ENCODE assay signal across 10 cellular contexts in the genomic region with DNA sequence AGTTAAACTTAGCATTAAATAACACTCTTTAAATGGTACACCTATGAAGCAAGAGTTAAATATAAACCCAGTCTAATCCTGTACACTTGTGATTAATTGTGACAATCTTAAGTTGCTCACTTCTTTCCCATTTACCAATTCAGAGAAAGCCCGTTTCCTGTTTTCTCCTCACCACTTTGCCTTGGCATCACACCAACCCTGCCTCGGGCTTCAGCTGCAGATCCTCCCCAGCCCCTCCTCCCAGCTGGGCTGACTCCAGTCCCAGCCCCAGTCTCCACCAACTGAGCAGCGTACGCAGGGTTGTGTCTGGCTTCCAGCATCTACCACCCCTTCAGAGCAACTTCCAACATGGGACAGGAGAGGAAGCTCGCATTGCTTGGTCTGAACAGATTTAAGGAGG. TPM values are rescaled to one million over a fixed set of nuclear protein-coding genes. Genes with fewer than 3 reads are reported as not detected.
DNase-seq lines count a peak whose midpoint lies in the region; ATAC-seq and TF ChIP-seq lines count a peak whose summit lies in the region.
"Had no signal": no experiment of that assay in that cellular context is flagged by ENCODE, and none has a peak within 500 bp of the region (broad histone marks: within the 10 kb centered on the region; RNA-seq: fewer than 3 reads in every experiment).

No MANE protein-coding gene starts in this region.

- H3K4me3 ChIP-seq in BJ (ENCODE audit: low read depth, low read length) (no peak overlapping the region), right atrium auricular region (no peak overlapping the region), upper lobe of right lung (no peak overlapping the region)
- H3K4me3 ChIP-seq: thoracic aorta had no signal

- TF ChIP-seq CTCF in BJ (IDR thresholded peaks at IDR 0.05; ENCODE audit: insufficient read depth, low read depth, low read length) (no peak), right atrium auricular region (IDR thresholded peaks at IDR 0.05) (no peak), upper lobe of right lung (IDR thresholded peaks at IDR 0.05) (no peak)

- POLR2A ChIA-PET in BJ (lab: Charles Lee) = no interaction called here

- ATAC-seq in activated naive CD4-positive, alpha-beta T cell treated with anti-CD3 and anti-CD28 coated beads, Interleukin-2, amount 50 U/mL, for 72 hours = peak in 1 of 2 donors; percentile 19
- ATAC-seq in upper lobe of right lung (no peak), GM21526 (IDR thresholded peaks at IDR 0.05; ENCODE audit: low FRiP score, unreplicated experiment) (no peak), HG03442 (IDR thresholded peaks at IDR 0.05; ENCODE audit: unreplicated experiment) (no peak), HG02623 (IDR thresholded peaks at IDR 0.05; ENCODE audit: unreplicated experiment) (no peak)

- CTCF ChIA-PET in BJ (lab: Yijun Ruan, JAX) = interaction anchor here (1.1 to 2.0 kb wide), 4 partner anchors 8 to 445 kb away, joined by 3 to 9 read pairs (median 4); no protein-coding TSS in a partner anchor

- H3K27me3 ChIP-seq in BJ (ENCODE audit: control insufficient read depth, insufficient read depth, low read length) (no peaks in the 10 kb centered on the region), right atrium auricular region (no peaks in the 10 kb centered on the region), upper lobe of right lung (no peaks in the 10 kb centered on the region)

- peaks cover 0 to 32% of the 10 kb centered on the region in 2 donors for H3K4me1 ChIP-seq in right atrium auricular region
- peaks cover 31% of the 10 kb centered on the region for H3K4me1 ChIP-seq in upper lobe of right lung

- DNase-seq in BJ (ENCODE audit: low read depth) = peak; percentile 65
- peak; percentile 61 for DNase-seq in KBM-7
- peak in 1 of 2 donors; percentile 56 for DNase-seq in activated naive CD4-positive, alpha-beta T cell treated with anti-CD3 and anti-CD28 coated beads, Interleukin-2, amount 50 U/mL, for 72 hours (ENCODE audit: low spot score in 2 of 2)
- peak; percentile 64 for DNase-seq in right atrium auricular region (ENCODE audit: low spot score)
- DNase-seq in upper lobe of right lung = peak; percentile 79

- peak overlapping the region; percentile 72 to 87 for H3K27ac Mint-ChIP-seq in activated naive CD4-positive, alpha-beta T cell treated with anti-CD3 and anti-CD28 coated beads, Interleukin-2, amount 50 U/mL, for 72 hours

- H3K36me3 Mint-ChIP-seq in activated naive CD4-positive, alpha-beta T cell treated with anti-CD3 and anti-CD28 coated beads, Interleukin-2, amount 50 U/mL, for 72 hours = peaks cover 18 to 32% of the 10 kb centered on the region in 2 donors

- in situ Hi-C loops in KBM-7 (cut with MboI; ENCODE audit: low pct_unique_long_range_greater_than_20kb, low sequenced_read_pairs) = no loop called here

- H3K36me3 ChIP-seq in BJ (ENCODE audit: control insufficient read depth, insufficient read depth, low read length) = peaks cover 13% of the 10 kb centered on the region
- peaks cover 29% of the 10 kb centered on the region for H3K36me3 ChIP-seq in right atrium auricular region
- H3K36me3 ChIP-seq in upper lobe of right lung = peaks cover 44% of the 10 kb centered on the region

- H3K9me3 Mint-ChIP-seq in activated naive CD4-positive, alpha-beta T cell treated with anti-CD3 and anti-CD28 coated beads, Interleukin-2, amount 50 U/mL, for 72 hours = no peaks in the 10 kb centered on the region

- H3K27ac ChIP-seq in right atrium auricular region (peak overlapping the region in 1 of 2 donors; percentile 16), upper lobe of right lung (peak overlapping the region; percentile 42)

- H3K9me3 ChIP-seq in right atrium auricular region = no peaks in the 10 kb centered on the region
- no peaks in the 10 kb centered on the region for H3K9me3 ChIP-seq in upper lobe of right lung
- H3K9me3 ChIP-seq: thoracic aorta had no signal

- intact Hi-C loops in upper lobe of right lung (cut with DNase I) = no loop called here

RNA-seq across cellular contexts. Expression of a gene that starts 4.1 kb away (rescaled TPM):
- 44.8 and 81.1 TPM in 2 replicates for polyA plus RNA-seq in BJ (2011; rRNA removed)
- 30.2 and 51.5 TPM in 2 replicates for polyA minus RNA-seq in BJ (2011; rRNA and poly(A)+ RNA removed)
- 100 to 1,000 TPM; 114 to 129 TPM for total RNA-seq in activated naive CD4-positive, alpha-beta T cell treated with anti-CD3 and anti-CD28 coated beads, Interleukin-2, amount 50 U/mL, for 72 hours
- total RNA-seq in right atrium auricular region (10 to 100 TPM; 50.3 to 57.3 TPM), upper lobe of right lung (61.6 TPM)

RNA-seq across cellular contexts. Expression of a gene that starts 21.1 kb away (rescaled TPM):
- not detected in 2 replicates for polyA plus RNA-seq in BJ (2011; rRNA removed)
- polyA minus RNA-seq in BJ (2011; rRNA and poly(A)+ RNA removed) = not detected in 2 replicates
- total RNA-seq in activated naive CD4-positive, alpha-beta T cell treated with anti-CD3 and anti-CD28 coated beads, Interleukin-2, amount 50 U/mL, for 72 hours = not detected
- under 1 TPM; 0.70 to 0.90 TPM for total RNA-seq in right atrium auricular region
- 2.2 TPM for total RNA-seq in upper lobe of right lung
- polyA plus RNA-seq: esophagus had no signal

RNA-seq across cellular contexts. Expression of a gene that starts 31.0 kb away (rescaled TPM):
- polyA plus RNA-seq in BJ (2011; rRNA removed) = 0.09 and 0.10 TPM in 2 replicates
- polyA minus RNA-seq in BJ (2011; rRNA and poly(A)+ RNA removed) = 0.28 TPM in 1 of 2 replicates, not detected in the other
- total RNA-seq in activated naive CD4-positive, alpha-beta T cell treated with anti-CD3 and anti-CD28 coated beads, Interleukin-2, amount 50 U/mL, for 72 hours = under 1 TPM in 1 of 2 donors, not detected in 1; 0.54 TPM
- under 1 TPM in 1 of 2 donors, not detected in 1; 0.35 TPM for total RNA-seq in right atrium auricular region
- total RNA-seq in upper lobe of right lung = 0.35 TPM
- total RNA-seq: thoracic aorta had no signal

RNA-seq across cellular contexts. Expression of a gene that starts 37.7 kb away (rescaled TPM):
- 25.3 and 41.8 TPM in 2 replicates for polyA plus RNA-seq in BJ (2011; rRNA removed)
- 24.0 and 27.7 TPM in 2 replicates for polyA minus RNA-seq in BJ (2011; rRNA and poly(A)+ RNA removed)
- total RNA-seq in activated naive CD4-positive, alpha-beta T cell treated with anti-CD3 and anti-CD28 coated beads, Interleukin-2, amount 50 U/mL, for 72 hours = 100 to 1,000 TPM in 1 of 2 donors, 10 to 100 TPM in 1; 67.8 to 115 TPM
- total RNA-seq in right atrium auricular region (10 to 100 TPM; 16.0 to 19.0 TPM), upper lobe of right lung (119 TPM)
